In genomic region chr14:35389315-35389667, GRCh38 we compare ENCODE assay signal across 9 cellular contexts.
"Had no signal": no experiment of that assay in that cellular context is flagged by ENCODE, and none has a peak within 500 bp of the region (broad histone marks: within the 10 kb centered on the region; RNA-seq: fewer than 3 reads in every experiment).

No MANE protein-coding gene starts in this region.

- H3K4me3 Mint-ChIP-seq: HFFc6, IgD-negative memory B cell had no signal

- H3K27ac ChIP-seq: GM23248, HL-60 had no signal

- H3K9me3 Mint-ChIP-seq: HFFc6, IgD-negative memory B cell had no signal

- H2AFZ ChIP-seq: GM23248 had no signal

- H3K27me3 Mint-ChIP-seq: IgD-negative memory B cell had no signal

- FAIRE-seq: HepG2, K562 had no signal

- ATAC-seq: HCT116, HepG2, K562 had no signal

- H3K9me3 ChIP-seq: HAP-1 had no signal

- H3K27ac Mint-ChIP-seq: HFFc6, IgD-negative memory B cell had no signal

- H3K4me3 ChIP-seq: GM23248, HAP-1, K562 had no signal

- H3K9ac ChIP-seq: GM23248 had no signal

- H3K36me3 ChIP-seq: HAP-1 had no signal

- DNase-seq: GM23248, H7, HFFc6 had no signal
